In the genomic region with DNA sequence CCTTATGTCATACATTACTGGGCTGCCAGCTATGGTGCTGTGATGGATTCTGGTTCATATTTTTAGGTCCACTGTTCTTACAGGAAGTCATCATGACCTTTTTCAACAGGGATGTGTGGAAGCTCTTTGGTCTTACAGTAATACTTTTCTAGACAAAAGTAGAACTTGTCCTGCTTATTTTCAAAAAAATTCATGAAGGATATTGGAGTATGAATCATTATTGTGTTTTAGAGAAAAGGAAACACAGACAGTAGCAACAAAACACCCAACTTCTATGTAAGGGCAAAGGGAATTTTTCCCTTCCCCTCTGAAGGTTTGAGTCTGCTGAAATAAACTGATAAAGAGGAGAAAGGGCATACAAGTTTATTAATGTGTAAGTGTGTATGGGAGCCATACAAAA, we compare ENCODE assay signal across 16 cellular contexts. TPM values are rescaled to one million over a fixed set of nuclear protein-coding genes. Genes with fewer than 3 reads are reported as not detected.
DNase-seq lines count a peak whose midpoint lies in the region; ATAC-seq and TF ChIP-seq lines count a peak whose summit lies in the region.
"Had no signal": no experiment of that assay in that cellular context is flagged by ENCODE, and none has a peak within 500 bp of the region (broad histone marks: within the 10 kb centered on the region; RNA-seq: fewer than 3 reads in every experiment).

No MANE protein-coding gene starts in this region.

- no peak overlapping the region for H3K27ac ChIP-seq in CD8-positive, alpha-beta T cell (ENCODE audit: low read depth, low read length)
- no peak overlapping the region for H3K27ac ChIP-seq in HCT116 (ENCODE audit: low read depth, low read length)
- H3K27ac ChIP-seq: prostate gland, SJSA1, VCaP had no signal

- H4K20me1 ChIP-seq in HCT116 (ENCODE audit: insufficient read depth): no peaks in the 10 kb centered on the region

- POLR2A ChIA-PET in CD8-positive, alpha-beta T cell (lab: Charles Lee): no interaction called here
- POLR2A ChIA-PET in HCT116 (lab: Charles Lee): no interaction called here

- peak overlapping the region; percentile 41 for H3K27ac Mint-ChIP-seq in CD8-positive, alpha-beta T cell
- H3K27ac Mint-ChIP-seq in chondrocyte (ENCODE audit: unreplicated experiment): peak overlapping the region; percentile 25
- peak overlapping the region; percentile 81 for H3K27ac Mint-ChIP-seq in osteocyte (ENCODE audit: unreplicated experiment)

- H3K27me3 Mint-ChIP-seq in CD8-positive, alpha-beta T cell (ENCODE audit: low read depth): no peaks in the 10 kb centered on the region
- H3K27me3 Mint-ChIP-seq in chondrocyte (ENCODE audit: low read depth) (no peaks in the 10 kb centered on the region), osteocyte (ENCODE audit: unreplicated experiment) (no peaks in the 10 kb centered on the region)

- no peak overlapping the region for H3K4me3 Mint-ChIP-seq in CD8-positive, alpha-beta T cell
- H3K4me3 Mint-ChIP-seq in chondrocyte (ENCODE audit: unreplicated experiment) (no peak overlapping the region), osteocyte (ENCODE audit: unreplicated experiment) (no peak overlapping the region)

- no peak for ATAC-seq in CD8-positive, alpha-beta T cell
- ATAC-seq in HCT116 (no peak), GM21825 (IDR thresholded peaks at IDR 0.05; ENCODE audit: unreplicated experiment) (no peak)
- ATAC-seq: mucosa of descending colon had no signal

- no peaks in the 10 kb centered on the region for H3K9me3 Mint-ChIP-seq in CD8-positive, alpha-beta T cell
- H3K9me3 Mint-ChIP-seq in chondrocyte (ENCODE audit: low read depth) (peaks cover 2% of the 10 kb centered on the region), osteocyte (ENCODE audit: unreplicated experiment) (peaks cover 21% of the 10 kb centered on the region)

- no peaks in the 10 kb centered on the region for H3K27me3 ChIP-seq in CD8-positive, alpha-beta T cell (ENCODE audit: insufficient read depth, low read length)
- no peaks in the 10 kb centered on the region for H3K27me3 ChIP-seq in HCT116 (ENCODE audit: insufficient read depth, low read length)
- H3K27me3 ChIP-seq: SJSA1, uterus had no signal

- peak overlapping the region; percentile 35 for H2AFZ ChIP-seq in HCT116 (ENCODE audit: low read depth, low read length, poor library complexity, severe bottlenecking)

- TF ChIP-seq RAD21 in HCT116 (IDR thresholded peaks at IDR 0.05; ENCODE audit: low read depth): no peak

- no peaks in the 10 kb centered on the region for H3K9me3 ChIP-seq in CD8-positive, alpha-beta T cell (ENCODE audit: low read length)
- no peaks in the 10 kb centered on the region for H3K9me3 ChIP-seq in HCT116 (ENCODE audit: control insufficient read depth in 1 of 2, insufficient read depth in 1 of 2, low read depth in 1 of 2, low read length in 2 of 2)
- H3K9me3 ChIP-seq: mucosa of descending colon, prostate gland, SJSA1, uterus had no signal

- H3K36me3 Mint-ChIP-seq in CD8-positive, alpha-beta T cell: no peaks in the 10 kb centered on the region
- no peaks in the 10 kb centered on the region for H3K36me3 Mint-ChIP-seq in chondrocyte (ENCODE audit: low read depth)
- H3K36me3 Mint-ChIP-seq in osteocyte (ENCODE audit: unreplicated experiment): no peaks in the 10 kb centered on the region

- H3K79me2 ChIP-seq in HCT116 (ENCODE audit: insufficient read depth, low read length): no peaks in the 10 kb centered on the region

- RAD21 ChIA-PET in HCT116 (lab: Charles Lee; ENCODE audit: low non-redundant PET in 1 of 2, low total read pairs in 2 of 2, uncharacterized antibody in 2 of 2, unreplicated experiment in 2 of 2): no interaction called here

- H3K4me1 ChIP-seq in CD8-positive, alpha-beta T cell (ENCODE audit: insufficient read depth, low read length): peaks cover 37% of the 10 kb centered on the region
- peaks cover 15 to 32% of the 10 kb centered on the region in 2 experiments for H3K4me1 ChIP-seq in HCT116 (ENCODE audit: control insufficient read depth in 1 of 2, insufficient read depth in 2 of 2, low read length in 2 of 2)
- H3K4me1 ChIP-seq: prostate gland had no signal

- H3K4me2 ChIP-seq in HCT116 (ENCODE audit: low read length): no peak overlapping the region

- no TSS peak for BruUV-seq in HCT116 (replicated peaks; lab: Mats Ljungman, UMichigan)

- no peaks in the 10 kb centered on the region for H3K9me2 ChIP-seq in HCT116 (ENCODE audit: insufficient read depth)

- no peak for TF ChIP-seq POLR2A in HCT116 (IDR thresholded peaks at IDR 0.05; ENCODE audit: borderline replicate concordance, extremely low read depth, insufficient read depth, insufficient read length)

- DNase-seq in CD8-positive, alpha-beta T cell: no peak
- DNase-seq in HCT116 (ENCODE audit: low read depth, low spot score) (no peak), chondrocyte (ENCODE audit: low spot score) (no peak), osteocyte (ENCODE audit: extremely low spot score, unreplicated experiment) (no peak), foreskin melanocyte (no peak), activated gamma-delta T cell (lab: John Stamatoyannopoulos, UW) (no peak)
- DNase-seq: C1 segment of cervical spinal cord; mucosa of descending colon; NCI-H1048; stimulated activated CD4-positive, alpha-beta T cell treated with anti-CD3 and anti-CD28 coated beads, Interleukin-2, amount 100 ng/mL, for 24 hours; stimulated activated CD8-positive, alpha-beta memory T cell treated with anti-CD3 and anti-CD28 coated beads, Interleukin-4, amount 100 ng/mL, for 48 hours; uterus had no signal

- CTCF ChIA-PET in CD8-positive, alpha-beta T cell (lab: Charles Lee): interaction anchor here (0.7 to 1.6 kb wide), 2 partner anchors 152 to 389 kb away, joined by 4 to 7 read pairs; no protein-coding TSS in a partner anchor
- CTCF ChIA-PET in HCT116 (lab: Charles Lee): no interaction called here

- H3K4me1 Mint-ChIP-seq in CD8-positive, alpha-beta T cell (ENCODE audit: low read depth): peaks cover 65% of the 10 kb centered on the region
- H3K4me1 Mint-ChIP-seq in chondrocyte (ENCODE audit: low read depth) (peaks cover 72% of the 10 kb centered on the region), osteocyte (ENCODE audit: unreplicated experiment) (peaks cover 73% of the 10 kb centered on the region)

- TF ChIP-seq CTCF in CD8-positive, alpha-beta T cell (IDR thresholded peaks at IDR 0.05): no peak
- no peak for TF ChIP-seq CTCF in HCT116 (IDR thresholded peaks at IDR 0.05 in 2 of 3, conservative IDR thresholded peaks at IDR 0.05 in 1 of 3; ENCODE audit: borderline replicate concordance in 1 of 3, insufficient read depth in 1 of 3, low read depth in 2 of 3, low read length in 2 of 3)
- TF ChIP-seq CTCF in chondrocyte (IDR thresholded peaks at IDR 0.05): no peak
- no peak for TF ChIP-seq CTCF in osteocyte (IDR thresholded peaks at IDR 0.05)

- intact Hi-C loops in CD8-positive, alpha-beta T cell (cut with DNase I, micrococcal nuclease): loop anchor here (5.0 to 10.0 kb wide), 4 partner anchors 43 to 1334 kb away; partner anchors contain the start of genes OFD1 (in 1 of the 2) and TRAPPC2 (in 1 of the 2)
- intact Hi-C loops in HCT116 (cut with micrococcal nuclease): no loop called here

- no peak overlapping the region for H3K4me3 ChIP-seq in CD8-positive, alpha-beta T cell (ENCODE audit: low read depth, low read length)
- H3K4me3 ChIP-seq in HCT116 (replicated peaks in 1 of 2; ENCODE audit: low read depth in 1 of 2, low read length in 2 of 2): no peak overlapping the region
- H3K4me3 ChIP-seq: mucosa of descending colon, prostate gland, SJSA1, uterus had no signal

- H3K9ac ChIP-seq in HCT116 (ENCODE audit: low read length): no peak overlapping the region

- no peaks in the 10 kb centered on the region for H3K36me3 ChIP-seq in CD8-positive, alpha-beta T cell (ENCODE audit: insufficient read depth, low read length)
- H3K36me3 ChIP-seq in HCT116 (ENCODE audit: control insufficient read depth in 1 of 2, insufficient read depth in 2 of 2, low read length in 2 of 2): no peaks in the 10 kb centered on the region
- H3K36me3 ChIP-seq: prostate gland, SJSA1, uterus had no signal

TF ChIP-seq in HCT116, 20 proteins besides CTCF, POLR2A, EP300 and RAD21:
- TF ChIP-seq CBX3 (IDR thresholded peaks at IDR 0.05; ENCODE audit: low read depth) (no peak), EZH2phosphoT487 (IDR thresholded peaks at IDR 0.05; ENCODE audit: borderline replicate concordance) (no peak), YY1 (IDR thresholded peaks at IDR 0.05; ENCODE audit: extremely low read depth, insufficient replicate concordance, low read depth, low read length) (no peak), POLR2AphosphoS5 (IDR thresholded peaks at IDR 0.05; ENCODE audit: low read depth, low read length) (no peak), ELF1 (IDR thresholded peaks at IDR 0.05; ENCODE audit: borderline replicate concordance, low read depth) (no peak)
- TF ChIP-seq, protein P1, sequence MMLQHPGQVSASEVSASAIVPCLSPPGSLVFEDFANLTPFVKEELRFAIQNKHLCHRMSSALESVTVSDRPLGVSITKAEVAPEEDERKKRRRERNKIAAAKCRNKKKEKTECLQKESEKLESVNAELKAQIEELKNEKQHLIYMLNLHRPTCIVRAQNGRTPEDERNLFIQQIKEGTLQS (IDR thresholded peaks at IDR 0.05): no peak
- TF ChIP-seq, protein P2, sequence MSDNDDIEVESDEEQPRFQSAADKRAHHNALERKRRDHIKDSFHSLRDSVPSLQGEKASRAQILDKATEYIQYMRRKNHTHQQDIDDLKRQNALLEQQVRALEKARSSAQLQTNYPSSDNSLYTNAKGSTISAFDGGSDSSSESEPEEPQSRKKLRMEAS (IDR thresholded peaks at IDR 0.05): no peak

RNA-seq across cellular contexts. Expression of gene FAM9C, which starts 54.7 kb away (rescaled TPM):
- total RNA-seq in CD8-positive, alpha-beta T cell: not detected
- not detected for total RNA-seq in HCT116 (2021; ENCODE audit: unreplicated experiment)
- polyA plus RNA-seq in HCT116 (2012): not detected in 2 replicates
- total RNA-seq in chondrocyte: not detected in 3 replicates
- total RNA-seq in osteocyte: not detected in 2 replicates
- total RNA-seq: SJSA1 had no signal

Comparison
In these comparisons a context has a peak if more than half of its experiments do, and no peak if none do; other contexts are left out.
1. H3K27ac Mint-ChIP-seq: peak in every context shown above with its lines; median percentile 81 in osteocyte; 41 in CD8-positive, alpha-beta T cell; 25 in chondrocyte.